Comparison of ENCODE assay signal across 33 cellular contexts in the genomic region with DNA sequence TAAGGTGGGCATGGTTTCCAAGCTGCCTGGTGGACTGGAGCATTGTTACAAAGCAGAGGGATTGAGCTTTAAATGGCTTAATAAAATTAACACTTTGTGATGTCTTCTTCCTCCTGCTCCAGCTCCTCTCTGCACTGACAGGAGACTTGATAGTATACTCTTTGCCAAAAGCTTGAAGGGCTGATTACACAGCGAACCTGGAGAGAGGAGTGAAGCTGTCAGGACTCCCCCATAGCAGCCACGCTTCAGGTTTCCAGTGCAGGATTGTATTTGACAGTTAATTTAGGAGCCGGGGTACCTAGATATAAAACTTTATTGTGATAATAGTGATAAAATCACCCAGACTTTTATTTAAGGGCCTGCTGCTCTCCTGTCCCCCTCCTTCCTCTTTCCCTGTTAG.
"Had no signal": no experiment of that assay in that cellular context is flagged by ENCODE, and none has a peak within 500 bp of the region (broad histone marks: within the 10 kb centered on the region; RNA-seq: fewer than 3 reads in every experiment).

No MANE protein-coding gene starts in this region.

- H3K4me1 ChIP-seq: esophagus squamous epithelium, gastroesophageal sphincter had no signal

- H3K27ac ChIP-seq: brain microvascular endothelial cell, esophagus squamous epithelium, gastroesophageal sphincter, WERI-Rb-1 had no signal

- H3K36me3 ChIP-seq: brain microvascular endothelial cell, esophagus squamous epithelium, gastroesophageal sphincter, WERI-Rb-1 had no signal

- H3K4me3 ChIP-seq: esophagus squamous epithelium, gastroesophageal sphincter had no signal

- H3K27ac Mint-ChIP-seq: activated B cell treated with CpG ODN at 0.5 μM for 24 hours; activated CD8-positive, alpha-beta T cell treated with anti-CD3 and anti-CD28 coated beads for 36 hours; activated T-helper 17 cell treated with anti-CD3 and anti-CD28 coated beads, Interleukin-2, amount 50 U/mL, for 72 hours; T-helper 17 cell; T-helper 2 cell treated with Interferon-gamma antibody and Interleukin-4, amounts not matched to agents 5 μg/mL and 100 μg/mL, for 36 hours had no signal

- H3K27me3 ChIP-seq: brain microvascular endothelial cell, esophagus squamous epithelium, gastroesophageal sphincter had no signal

- H3K9me3 ChIP-seq: esophagus squamous epithelium, gastroesophageal sphincter had no signal

- ATAC-seq: activated CD4-positive, CD25-positive, alpha-beta regulatory T cell treated with anti-CD3 and anti-CD28 coated beads, Interleukin-2, amount 50 U/mL, for 24 hours; activated CD8-positive, alpha-beta T cell treated with anti-CD3 and anti-CD28 coated beads for 36 hours; activated T-cell treated with anti-CD3 and anti-CD28 coated beads, Interleukin-2, amount 50 U/mL, for 4 hours; activated T-helper 17 cell treated with anti-CD3 and anti-CD28 coated beads, Interleukin-2, amount 50 U/mL, for 72 hours; effector memory CD8-positive, alpha-beta T cell; gastroesophageal sphincter; T-helper 17 cell had no signal

- FAIRE-seq: astrocyte, bronchial epithelial cell, colon had no signal

- H3K27me3 Mint-ChIP-seq: activated B cell treated with CpG ODN at 0.5 μM for 24 hours; activated CD8-positive, alpha-beta T cell treated with anti-CD3 and anti-CD28 coated beads for 36 hours; activated naive CD8-positive, alpha-beta T cell; activated T-helper 17 cell treated with anti-CD3 and anti-CD28 coated beads, Interleukin-2, amount 50 U/mL, for 72 hours; central memory CD8-positive, alpha-beta T cell; effector memory CD8-positive, alpha-beta T cell; T-helper 17 cell had no signal

- DNase-seq: activated B cell treated with CpG ODN at 0.5 μM for 24 hours; activated CD4-positive, alpha-beta T cell treated with anti-CD3 and anti-CD28 coated beads for 48 hours; activated CD4-positive, alpha-beta T cell treated with anti-CD3 and anti-CD28 coated beads, Interleukin-2, amount 50 U/mL, for 1 hour; activated CD4-positive, alpha-beta T cell treated with anti-CD3 and anti-CD28 coated beads, Interleukin-2, amount 50 U/mL, for 48 hours; activated CD8-positive, alpha-beta memory T cell treated with anti-CD3 and anti-CD28 coated beads for 24 hours; activated CD8-positive, alpha-beta T cell treated with anti-CD3 and anti-CD28 coated beads for 36 hours; activated effector memory CD4-positive, alpha-beta T cell treated with Interleukin-2 at 50 U/mL for 16 hours; activated gamma-delta T cell treated with Interleukin-2 at 50 U/mL for 16 hours; activated naive CD4-positive, alpha-beta T cell treated with anti-CD3 and anti-CD28 coated beads, Interleukin-2, amount 50 U/mL, for 16 hours; activated naive CD4-positive, alpha-beta T cell treated with Interleukin-2 at 50 U/mL for 16 hours; activated T-cell treated with anti-CD3 and anti-CD28 coated beads, Interleukin-2, amount 50 U/mL, for 4 hours; amniotic stem cell; anterior cingulate cortex; brain microvascular endothelial cell; cortex of kidney; dermis blood vessel endothelial cell; effector CD4-positive, alpha-beta T cell; effector memory CD8-positive, alpha-beta T cell; esophagus squamous epithelium; foreskin melanocyte; T-helper 1 cell; T-helper 17 cell; T1000; WERI-Rb-1 had no signal

- H3K4me3 Mint-ChIP-seq: activated B cell treated with CpG ODN at 0.5 μM for 24 hours; activated CD8-positive, alpha-beta T cell treated with anti-CD3 and anti-CD28 coated beads for 36 hours; activated naive CD8-positive, alpha-beta T cell; activated T-cell treated with anti-CD3 and anti-CD28 coated beads, Interleukin-2, amount 50 U/mL, for 4 hours; activated T-helper 17 cell treated with anti-CD3 and anti-CD28 coated beads, Interleukin-2, amount 50 U/mL, for 72 hours; central memory CD8-positive, alpha-beta T cell; effector memory CD8-positive, alpha-beta T cell; T-helper 17 cell; T-helper 2 cell treated with Interferon-gamma antibody and Interleukin-4, amounts not matched to agents 5 μg/mL and 100 μg/mL, for 36 hours had no signal
